In genomic region chr6:141463237-141463977, GRCh38 we compare ENCODE assay signal across 8 cellular contexts.
DNase-seq lines count a peak whose midpoint lies in the region; ATAC-seq and TF ChIP-seq lines count a peak whose summit lies in the region.

No MANE protein-coding gene starts in this region.

- peak; percentile 30 for DNase-seq in AG08395 (ENCODE audit: low spot score)
- DNase-seq in cardiac fibroblast (ENCODE audit: low read depth in 2 of 2): peak; percentile 73 to 85
- no peak for DNase-seq in ecto neural progenitor cell (ENCODE audit: low spot score)
- no peak for DNase-seq in COLO829 (ENCODE audit: low spot score)
- no peak for DNase-seq in DMS114 treated with DMSO at 0.1 percent for 48 hours (lab: John Stamatoyannopoulos, UW; ENCODE audit: unreplicated experiment)
- no peak for DNase-seq in NCI-H2081 treated with DMSO at 0.1 percent for 48 hours (lab: John Stamatoyannopoulos, UW)

- peak overlapping the region in 1 of 2 donors; percentile 9 for H3K4me3 ChIP-seq in cardiac fibroblast (replicated peaks in 1 of 2; ENCODE audit: low read depth in 2 of 2, low read length in 2 of 2)

- ATAC-seq in GM19438 (IDR thresholded peaks at IDR 0.05; ENCODE audit: low read depth, unreplicated experiment) (peak; percentile 79), HG03175 (IDR thresholded peaks at IDR 0.05; ENCODE audit: unreplicated experiment) (peak; percentile 78)

- TF ChIP-seq CTCF in cardiac fibroblast (IDR thresholded peaks at IDR 0.05; ENCODE audit: low read depth, low read length): no peak

Comparison
In these comparisons a context has a peak if more than half of its experiments do, and no peak if none do; other contexts are left out.
1. DNase-seq: peak in AG08395 (single experiment) and cardiac fibroblast (2 of 2); none in ecto neural progenitor cell (single experiment), COLO829 (single experiment), DMS114 treated with DMSO at 0.1 percent for 48 hours (single experiment) and NCI-H2081 treated with DMSO at 0.1 percent for 48 hours (single experiment).